Comparison of ENCODE assay signal across 22 cellular contexts in genomic region chr3:15223684-15224575, GRCh38.
DNase-seq lines count a peak whose midpoint lies in the region; ATAC-seq and TF ChIP-seq lines count a peak whose summit lies in the region.
"Had no signal": no experiment of that assay in that cellular context is flagged by ENCODE, and none has a peak within 500 bp of the region (broad histone marks: within the 10 kb centered on the region; RNA-seq: fewer than 3 reads in every experiment).

No MANE protein-coding gene starts in this region.

- no peak for ATAC-seq in HG03025 (IDR thresholded peaks at IDR 0.05; ENCODE audit: low FRiP score, unreplicated experiment)
- ATAC-seq: natural killer cell treated with Interleukin-12 subunit alpha and Interleukin-12 subunit beta and Interleukin-15 and Interleukin-18, amount 100 ng/mL, for 72 hours; psoas muscle had no signal

- TF ChIP-seq CTCF in GM13976 (IDR thresholded peaks at IDR 0.05; ENCODE audit: borderline replicate concordance, control extremely low read depth, extremely low read depth, insufficient read depth, missing control alignments) = no peak

- DNase-seq in NCI-H345 (lab: John Stamatoyannopoulos, UW) (peak; percentile 4), NCI-H345 treated with DMSO at 0.1 percent for 48 hours (lab: John Stamatoyannopoulos, UW; ENCODE audit: unreplicated experiment) (no peak), NCI-H69 (lab: John Stamatoyannopoulos, UW) (peak; percentile 33), caudate nucleus (lab: John Stamatoyannopoulos, UW) (no peak), pons (ENCODE audit: low spot score) (peak; percentile 83), DMS79 treated with DMSO at 0.1 percent for 48 hours (lab: John Stamatoyannopoulos, UW) (no peak), GM13976 (ENCODE audit: low spot score) (no peak)
- DNase-seq: 8988T; activated naive CD8-positive, alpha-beta T cell treated with anti-CD3 and anti-CD28 coated beads, Interleukin-2, amount 10 ng/mL, durations not matched to agents 7 days and 5 days; BE2C; brain microvascular endothelial cell; Caco-2; dermis blood vessel endothelial cell; NCI-H1694 treated with DMSO at 0.1 percent for 48 hours; NCI-H526 treated with DMSO at 0.1 percent for 48 hours; Peyer's patch; psoas muscle; small intestine; stimulated activated CD4-positive, alpha-beta T cell treated with anti-CD3 and anti-CD28 coated beads, Interleukin-4, amount 100 ng/mL, for 1 hour; uterus had no signal

- peak overlapping the region; percentile 66 for H3K27ac ChIP-seq in caudate nucleus (ENCODE audit: low read depth, low read length)
- H3K27ac ChIP-seq: brain microvascular endothelial cell, Peyer's patch, psoas muscle, uterus had no signal

- in situ Hi-C loops in GM13976 (cut with MboI; ENCODE audit: low sequenced_read_pairs, unreplicated experiment) = no loop called here

Comparison
In these comparisons a context has a peak if more than half of its experiments do, and no peak if none do; other contexts are left out.
1. DNase-seq: peak in NCI-H345 (single experiment), NCI-H69 (single experiment) and pons (single experiment); none in NCI-H345 treated with DMSO at 0.1 percent for 48 hours (single experiment), caudate nucleus (0 of 61), DMS79 treated with DMSO at 0.1 percent for 48 hours (single experiment) and GM13976 (single experiment).